9 cellular contexts compared by ENCODE assay signal in the genomic region with DNA sequence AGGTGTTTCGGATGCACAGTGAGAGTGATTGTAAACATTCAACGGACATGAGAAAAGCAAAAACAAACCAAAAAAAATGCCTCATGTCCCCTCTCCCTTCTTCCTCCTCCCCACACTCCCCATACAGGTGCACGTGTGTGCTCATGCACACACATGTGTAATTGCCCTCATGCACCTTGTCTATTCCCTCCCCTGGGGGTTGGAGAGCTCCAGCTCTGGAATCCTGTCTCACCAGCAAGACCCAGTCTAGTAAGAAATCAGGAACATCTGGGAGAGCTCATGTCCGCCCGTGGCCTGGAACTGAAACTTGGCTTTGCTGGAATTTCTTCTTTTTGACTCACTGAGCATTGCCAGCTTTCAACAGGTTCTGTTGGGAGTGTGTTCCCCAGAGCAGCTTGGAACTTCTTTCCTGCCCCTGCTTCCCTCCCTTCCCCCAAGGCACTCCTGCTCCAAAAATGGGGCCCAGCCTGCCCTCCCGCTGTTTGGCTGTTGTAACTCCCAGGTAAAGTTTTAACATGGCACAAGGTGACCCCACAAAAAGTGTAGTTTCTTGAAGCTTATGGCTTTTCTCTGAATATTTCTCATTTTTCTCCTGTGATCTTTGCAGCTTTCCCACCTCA.
DNase-seq lines count a peak whose midpoint lies in the region; ATAC-seq, FAIRE-seq and TF ChIP-seq lines count a peak whose summit lies in the region.
"Had no signal": no experiment of that assay in that cellular context is flagged by ENCODE, and none has a peak within 500 bp of the region (broad histone marks: within the 10 kb centered on the region; RNA-seq: fewer than 3 reads in every experiment).

No MANE protein-coding gene starts in this region.

- DNase-seq in GM12892 (ENCODE audit: insufficient read length): no peak
- DNase-seq in nephron progenitor cell: no peak
- DNase-seq in SHP77 (lab: John Stamatoyannopoulos, UW): no peak
- DNase-seq: body of pancreas, NCI-H187 had no signal

- FAIRE-seq in GM12892 (lab: Jason Lieb, UNC): peak; percentile 92

- H3K36me3 Mint-ChIP-seq in dendritic cell treated with granulocyte-macrophage colony-stimulating factor and Interleukin-4, amounts not matched to agents 40 ng/mL and 50 ng/mL, for 4 days (ENCODE audit: low read depth): peaks cover 80% of the 10 kb centered on the region
- no peaks in the 10 kb centered on the region for H3K36me3 Mint-ChIP-seq in nephron progenitor cell (ENCODE audit: low read depth)

- ATAC-seq in HG03432 (IDR thresholded peaks at IDR 0.05; ENCODE audit: unreplicated experiment) (peak; percentile 3), GM19328 (IDR thresholded peaks at IDR 0.05; ENCODE audit: unreplicated experiment) (no peak), GM21390 (IDR thresholded peaks at IDR 0.05; ENCODE audit: unreplicated experiment) (no peak)
- ATAC-seq: body of pancreas had no signal

- TF ChIP-seq CTCF in nephron progenitor cell (IDR thresholded peaks at IDR 0.05): no peak

- intact Hi-C loops in dendritic cell treated with granulocyte-macrophage colony-stimulating factor and Interleukin-4, amounts not matched to agents 40 ng/mL and 50 ng/mL, for 4 days (cut with micrococcal nuclease): no loop called here

- TF ChIP-seq POLR2A in GM12892 (IDR thresholded peaks at IDR 0.05; ENCODE audit: low read depth, low read length): no peak

- H3K9me3 Mint-ChIP-seq in dendritic cell treated with granulocyte-macrophage colony-stimulating factor and Interleukin-4, amounts not matched to agents 40 ng/mL and 50 ng/mL, for 4 days: no peaks in the 10 kb centered on the region
- H3K9me3 Mint-ChIP-seq in nephron progenitor cell: no peaks in the 10 kb centered on the region

- H3K4me3 Mint-ChIP-seq in dendritic cell treated with granulocyte-macrophage colony-stimulating factor and Interleukin-4, amounts not matched to agents 40 ng/mL and 50 ng/mL, for 4 days: no peak overlapping the region
- no peak overlapping the region for H3K4me3 Mint-ChIP-seq in nephron progenitor cell

- peak overlapping the region; percentile 60 for H3K27ac Mint-ChIP-seq in dendritic cell treated with granulocyte-macrophage colony-stimulating factor and Interleukin-4, amounts not matched to agents 40 ng/mL and 50 ng/mL, for 4 days
- H3K27ac Mint-ChIP-seq in nephron progenitor cell: peak overlapping the region; percentile 50

- no peaks in the 10 kb centered on the region for H3K27me3 Mint-ChIP-seq in dendritic cell treated with granulocyte-macrophage colony-stimulating factor and Interleukin-4, amounts not matched to agents 40 ng/mL and 50 ng/mL, for 4 days
- peaks cover 10% of the 10 kb centered on the region for H3K27me3 Mint-ChIP-seq in nephron progenitor cell (ENCODE audit: low read depth, poor library complexity)

- H3K4me1 Mint-ChIP-seq in dendritic cell treated with granulocyte-macrophage colony-stimulating factor and Interleukin-4, amounts not matched to agents 40 ng/mL and 50 ng/mL, for 4 days (ENCODE audit: low read depth): peaks cover 74% of the 10 kb centered on the region
- H3K4me1 Mint-ChIP-seq in nephron progenitor cell: peaks cover 80% of the 10 kb centered on the region
